1 cellular context compared by ENCODE assay signal in the genomic region with DNA sequence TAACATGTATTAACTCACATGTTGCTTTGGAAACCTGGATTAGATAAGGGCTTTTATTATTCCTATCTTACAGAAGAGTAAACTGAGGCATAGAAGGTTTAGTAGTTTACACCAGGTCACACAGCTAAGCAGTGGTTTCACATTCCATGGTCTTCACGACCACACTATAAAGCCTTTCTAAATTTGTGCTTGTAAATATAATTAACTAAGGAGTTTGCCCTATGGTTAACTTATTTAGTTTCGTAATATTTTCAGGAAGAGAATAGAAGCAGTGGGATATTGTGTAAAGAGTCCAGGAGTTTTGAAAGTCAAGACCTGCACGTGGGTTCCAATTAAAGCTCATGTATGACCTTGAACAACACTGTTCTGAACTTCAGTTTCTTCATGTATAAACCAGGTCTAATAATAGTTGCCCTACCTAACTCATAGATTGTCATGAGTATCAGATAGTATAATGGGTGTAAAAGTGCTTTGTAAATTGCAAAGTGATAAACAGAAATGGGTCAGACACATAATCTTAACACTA.
TF ChIP-seq lines count a peak whose summit lies in the region.

No MANE protein-coding gene starts in this region.

TF ChIP-seq in GM12878, 131 proteins besides CTCF, POLR2A, EP300 and RAD21:
- no peak for TF ChIP-seq SMARCA5 (IDR thresholded peaks at IDR 0.05)
- no peak for TF ChIP-seq SMC3 (IDR thresholded peaks at IDR 0.05; ENCODE audit: borderline replicate concordance, low read length)
- TF ChIP-seq BRCA1 (IDR thresholded peaks at IDR 0.05; ENCODE audit: low read depth, low read length), result no peak
- TF ChIP-seq MAX (IDR thresholded peaks at IDR 0.05; ENCODE audit: low read depth, low read length), result no peak
- no peak for TF ChIP-seq HDGF (IDR thresholded peaks at IDR 0.05)
- TF ChIP-seq ZNF622 (IDR thresholded peaks at IDR 0.05), result no peak
- no peak for TF ChIP-seq ATF7 (IDR thresholded peaks at IDR 0.05; ENCODE audit: low read depth)
- no peak for TF ChIP-seq TAF1 (IDR thresholded peaks at IDR 0.05; ENCODE audit: borderline replicate concordance, low read depth, low read length)
- TF ChIP-seq STAT1 (conservative IDR thresholded peaks at IDR 0.05), result no peak
- no peak for TF ChIP-seq BACH1 (IDR thresholded peaks at IDR 0.05; ENCODE audit: borderline replicate concordance)
- TF ChIP-seq SIN3A (IDR thresholded peaks at IDR 0.05; ENCODE audit: low read depth, low read length), result no peak
- no peak for TF ChIP-seq RELA (IDR thresholded peaks at IDR 0.05; ENCODE audit: borderline replicate concordance, partially characterized antibody)
- TF ChIP-seq EED (IDR thresholded peaks at IDR 0.05; ENCODE audit: low read depth), result no peak
- TF ChIP-seq SP1 (IDR thresholded peaks at IDR 0.05; ENCODE audit: low read depth, low read length), result no peak
- TF ChIP-seq, protein P1, sequence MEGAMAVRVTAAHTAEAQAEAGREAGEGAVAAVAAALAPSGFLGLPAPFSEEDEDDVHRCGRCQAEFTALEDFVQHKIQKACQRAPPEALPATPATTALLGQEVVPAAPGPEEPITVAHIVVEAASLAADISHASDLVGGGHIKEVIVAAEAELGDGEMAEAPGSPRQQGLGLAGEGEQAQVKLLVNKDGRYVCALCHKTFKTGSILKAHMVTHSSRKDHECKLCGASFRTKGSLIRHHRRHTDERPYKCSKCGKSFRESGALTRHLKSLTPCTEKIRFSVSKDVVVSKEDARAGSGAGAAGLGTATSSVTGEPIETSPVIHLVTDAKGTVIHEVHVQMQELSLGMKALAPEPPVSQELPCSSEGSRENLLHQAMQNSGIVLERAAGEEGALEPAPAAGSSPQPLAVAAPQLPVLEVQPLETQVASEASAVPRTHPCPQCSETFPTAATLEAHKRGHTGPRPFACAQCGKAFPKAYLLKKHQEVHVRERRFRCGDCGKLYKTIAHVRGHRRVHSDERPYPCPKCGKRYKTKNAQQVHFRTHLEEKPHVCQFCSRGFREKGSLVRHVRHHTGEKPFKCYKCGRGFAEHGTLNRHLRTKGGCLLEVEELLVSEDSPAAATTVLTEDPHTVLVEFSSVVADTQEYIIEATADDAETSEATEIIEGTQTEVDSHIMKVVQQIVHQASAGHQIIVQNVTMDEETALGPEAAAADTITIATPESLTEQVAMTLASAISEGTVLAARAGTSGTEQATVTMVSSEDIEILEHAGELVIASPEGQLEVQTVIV (IDR thresholded peaks at IDR 0.05; ENCODE audit: borderline replicate concordance, partially characterized antibody), result no peak
- no peak for TF ChIP-seq YY1 (IDR thresholded peaks at IDR 0.05; ENCODE audit: low read depth, low read length)
- TF ChIP-seq CREB1 (IDR thresholded peaks at IDR 0.05; ENCODE audit: low read depth), result no peak
- TF ChIP-seq DPF2 (IDR thresholded peaks at IDR 0.05), result no peak
- TF ChIP-seq BMI1 (IDR thresholded peaks at IDR 0.05; ENCODE audit: borderline replicate concordance), result no peak
